1 cellular context compared by ENCODE assay signal in the genomic region with DNA sequence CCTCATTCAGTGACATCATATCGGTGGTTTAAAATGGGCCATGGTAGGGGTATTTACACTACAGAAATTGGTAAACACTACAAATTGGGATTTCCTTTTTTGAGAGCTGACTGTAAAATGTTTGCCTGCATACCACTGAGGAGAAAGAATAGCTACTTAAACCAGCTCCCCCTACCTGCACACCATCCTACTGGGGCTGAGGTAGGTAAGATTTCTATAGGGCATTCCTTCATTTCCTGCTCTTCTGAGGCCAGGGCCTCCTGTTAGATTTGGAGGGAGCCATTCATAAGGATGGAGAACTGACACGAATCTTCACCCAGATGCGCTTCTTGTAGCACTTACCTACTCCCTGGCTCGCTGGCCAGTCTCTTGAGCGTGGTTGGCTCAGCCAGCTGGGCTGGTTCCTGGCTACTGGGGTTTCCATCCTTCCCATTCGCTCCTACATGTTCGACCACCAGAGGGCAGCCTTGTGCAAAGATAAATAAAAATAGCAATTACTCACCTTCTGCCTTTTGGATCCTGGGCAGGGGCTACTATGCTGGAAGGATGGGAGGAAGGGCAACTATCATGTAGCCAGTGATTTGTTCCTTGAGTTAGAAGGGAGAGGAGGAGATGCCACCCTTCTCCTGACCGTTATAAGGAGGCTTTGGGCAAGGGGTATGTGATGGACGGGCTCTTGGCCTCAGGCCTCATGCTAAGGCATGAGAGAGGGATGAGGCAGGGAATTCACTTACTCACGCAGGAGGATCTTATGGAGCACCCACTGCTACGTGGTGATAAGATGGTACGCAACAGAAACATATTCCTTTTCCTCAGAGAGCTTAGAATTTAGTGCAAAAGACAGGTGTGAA.
TF ChIP-seq lines count a peak whose summit lies in the region.

No MANE protein-coding gene starts in this region.

TF ChIP-seq in HEK293, 187 proteins besides CTCF, POLR2A, EP300 and RAD21 (continued from another document):
- TF ChIP-seq ZEB2 (tag by site-specific recombination; IDR thresholded peaks at IDR 0.05) (no peak), HOXD13 (CRISPR knock-in tag; IDR thresholded peaks at IDR 0.05; ENCODE audit: borderline replicate concordance) (no peak), ZNF248 (tag by site-specific recombination; IDR thresholded peaks at IDR 0.05) (no peak), ZBTB17 (tag by site-specific recombination; IDR thresholded peaks at IDR 0.05) (peak; percentile 40; the same call in 1 of the 2 replicates), KLF1 (tag by site-specific recombination; IDR thresholded peaks at IDR 0.05) (no peak), ZNF2 (tag by site-specific recombination; IDR thresholded peaks at IDR 0.05) (0 out of 2 replicates have a peak, but pooled peaks have one; percentile 7), ZNF10 (tag by site-specific recombination; IDR thresholded peaks at IDR 0.05) (no peak), ZNF596 (tag by site-specific recombination; IDR thresholded peaks at IDR 0.05) (no peak), ZNF555 (tag by site-specific recombination; conservative IDR thresholded peaks at IDR 0.05) (no peak), ZNF138 (tag by site-specific recombination; IDR thresholded peaks at IDR 0.05; ENCODE audit: borderline replicate concordance) (no peak), GLIS1 (tag by site-specific recombination; IDR thresholded peaks at IDR 0.05) (no peak)
- TF ChIP-seq, protein P1, sequence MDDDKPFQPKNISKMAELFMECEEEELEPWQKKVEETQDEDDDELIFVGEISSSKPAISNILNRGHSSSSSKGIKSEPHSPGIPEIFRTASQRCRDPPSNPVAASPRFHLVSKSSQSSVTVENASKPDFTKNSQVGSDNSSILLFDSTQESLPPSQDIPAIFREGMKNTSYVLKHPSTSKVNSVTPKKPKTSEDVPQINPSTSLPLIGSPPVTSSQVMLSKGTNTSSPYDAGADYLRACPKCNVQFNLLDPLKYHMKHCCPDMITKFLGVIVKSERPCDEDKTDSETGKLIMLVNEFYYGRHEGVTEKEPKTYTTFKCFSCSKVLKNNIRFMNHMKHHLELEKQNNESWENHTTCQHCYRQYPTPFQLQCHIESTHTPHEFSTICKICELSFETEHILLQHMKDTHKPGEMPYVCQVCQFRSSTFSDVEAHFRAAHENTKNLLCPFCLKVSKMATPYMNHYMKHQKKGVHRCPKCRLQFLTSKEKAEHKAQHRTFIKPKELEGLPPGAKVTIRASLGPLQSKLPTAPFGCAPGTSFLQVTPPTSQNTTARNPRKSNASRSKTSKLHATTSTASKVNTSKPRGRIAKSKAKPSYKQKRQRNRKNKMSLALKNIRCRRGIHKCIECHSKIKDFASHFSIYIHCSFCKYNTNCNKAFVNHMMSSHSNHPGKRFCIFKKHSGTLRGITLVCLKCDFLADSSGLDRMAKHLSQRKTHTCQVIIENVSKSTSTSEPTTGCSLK (tag by site-specific recombination; IDR thresholded peaks at IDR 0.05) = no peak
- TF ChIP-seq, protein P2, sequence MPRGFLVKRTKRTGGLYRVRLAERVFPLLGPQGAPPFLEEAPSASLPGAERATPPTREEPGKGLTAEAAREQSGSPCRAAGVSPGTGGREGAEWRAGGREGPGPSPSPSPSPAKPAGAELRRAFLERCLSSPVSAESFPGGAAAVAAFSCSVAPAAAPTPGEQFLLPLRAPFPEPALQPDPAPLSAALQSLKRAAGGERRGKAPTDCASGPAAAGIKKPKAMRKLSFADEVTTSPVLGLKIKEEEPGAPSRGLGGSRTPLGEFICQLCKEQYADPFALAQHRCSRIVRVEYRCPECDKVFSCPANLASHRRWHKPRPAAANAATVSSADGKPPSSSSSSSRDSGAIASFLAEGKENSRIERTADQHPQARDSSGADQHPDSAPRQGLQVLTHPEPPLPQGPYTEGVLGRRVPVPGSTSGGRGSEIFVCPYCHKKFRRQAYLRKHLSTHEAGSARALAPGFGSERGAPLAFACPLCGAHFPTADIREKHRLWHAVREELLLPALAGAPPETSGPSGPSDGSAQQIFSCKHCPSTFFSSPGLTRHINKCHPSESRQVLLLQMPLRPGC (tag by site-specific recombination; IDR thresholded peaks at IDR 0.05) = no peak
- TF ChIP-seq, protein P3, sequence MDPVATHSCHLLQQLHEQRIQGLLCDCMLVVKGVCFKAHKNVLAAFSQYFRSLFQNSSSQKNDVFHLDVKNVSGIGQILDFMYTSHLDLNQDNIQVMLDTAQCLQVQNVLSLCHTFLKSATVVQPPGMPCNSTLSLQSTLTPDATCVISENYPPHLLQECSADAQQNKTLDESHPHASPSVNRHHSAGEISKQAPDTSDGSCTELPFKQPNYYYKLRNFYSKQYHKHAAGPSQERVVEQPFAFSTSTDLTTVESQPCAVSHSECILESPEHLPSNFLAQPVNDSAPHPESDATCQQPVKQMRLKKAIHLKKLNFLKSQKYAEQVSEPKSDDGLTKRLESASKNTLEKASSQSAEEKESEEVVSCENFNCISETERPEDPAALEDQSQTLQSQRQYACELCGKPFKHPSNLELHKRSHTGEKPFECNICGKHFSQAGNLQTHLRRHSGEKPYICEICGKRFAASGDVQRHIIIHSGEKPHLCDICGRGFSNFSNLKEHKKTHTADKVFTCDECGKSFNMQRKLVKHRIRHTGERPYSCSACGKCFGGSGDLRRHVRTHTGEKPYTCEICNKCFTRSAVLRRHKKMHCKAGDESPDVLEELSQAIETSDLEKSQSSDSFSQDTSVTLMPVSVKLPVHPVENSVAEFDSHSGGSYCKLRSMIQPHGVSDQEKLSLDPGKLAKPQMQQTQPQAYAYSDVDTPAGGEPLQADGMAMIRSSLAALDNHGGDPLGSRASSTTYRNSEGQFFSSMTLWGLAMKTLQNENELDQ (tag by site-specific recombination; IDR thresholded peaks at IDR 0.05; ENCODE audit: low read depth) = no peak
- TF ChIP-seq, protein P4, sequence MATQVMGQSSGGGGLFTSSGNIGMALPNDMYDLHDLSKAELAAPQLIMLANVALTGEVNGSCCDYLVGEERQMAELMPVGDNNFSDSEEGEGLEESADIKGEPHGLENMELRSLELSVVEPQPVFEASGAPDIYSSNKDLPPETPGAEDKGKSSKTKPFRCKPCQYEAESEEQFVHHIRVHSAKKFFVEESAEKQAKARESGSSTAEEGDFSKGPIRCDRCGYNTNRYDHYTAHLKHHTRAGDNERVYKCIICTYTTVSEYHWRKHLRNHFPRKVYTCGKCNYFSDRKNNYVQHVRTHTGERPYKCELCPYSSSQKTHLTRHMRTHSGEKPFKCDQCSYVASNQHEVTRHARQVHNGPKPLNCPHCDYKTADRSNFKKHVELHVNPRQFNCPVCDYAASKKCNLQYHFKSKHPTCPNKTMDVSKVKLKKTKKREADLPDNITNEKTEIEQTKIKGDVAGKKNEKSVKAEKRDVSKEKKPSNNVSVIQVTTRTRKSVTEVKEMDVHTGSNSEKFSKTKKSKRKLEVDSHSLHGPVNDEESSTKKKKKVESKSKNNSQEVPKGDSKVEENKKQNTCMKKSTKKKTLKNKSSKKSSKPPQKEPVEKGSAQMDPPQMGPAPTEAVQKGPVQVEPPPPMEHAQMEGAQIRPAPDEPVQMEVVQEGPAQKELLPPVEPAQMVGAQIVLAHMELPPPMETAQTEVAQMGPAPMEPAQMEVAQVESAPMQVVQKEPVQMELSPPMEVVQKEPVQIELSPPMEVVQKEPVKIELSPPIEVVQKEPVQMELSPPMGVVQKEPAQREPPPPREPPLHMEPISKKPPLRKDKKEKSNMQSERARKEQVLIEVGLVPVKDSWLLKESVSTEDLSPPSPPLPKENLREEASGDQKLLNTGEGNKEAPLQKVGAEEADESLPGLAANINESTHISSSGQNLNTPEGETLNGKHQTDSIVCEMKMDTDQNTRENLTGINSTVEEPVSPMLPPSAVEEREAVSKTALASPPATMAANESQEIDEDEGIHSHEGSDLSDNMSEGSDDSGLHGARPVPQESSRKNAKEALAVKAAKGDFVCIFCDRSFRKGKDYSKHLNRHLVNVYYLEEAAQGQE (tag by site-specific recombination; IDR thresholded peaks at IDR 0.05) = no peak
- TF ChIP-seq, protein P5, sequence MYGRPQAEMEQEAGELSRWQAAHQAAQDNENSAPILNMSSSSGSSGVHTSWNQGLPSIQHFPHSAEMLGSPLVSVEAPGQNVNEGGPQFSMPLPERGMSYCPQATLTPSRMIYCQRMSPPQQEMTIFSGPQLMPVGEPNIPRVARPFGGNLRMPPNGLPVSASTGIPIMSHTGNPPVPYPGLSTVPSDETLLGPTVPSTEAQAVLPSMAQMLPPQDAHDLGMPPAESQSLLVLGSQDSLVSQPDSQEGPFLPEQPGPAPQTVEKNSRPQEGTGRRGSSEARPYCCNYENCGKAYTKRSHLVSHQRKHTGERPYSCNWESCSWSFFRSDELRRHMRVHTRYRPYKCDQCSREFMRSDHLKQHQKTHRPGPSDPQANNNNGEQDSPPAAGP (tag by site-specific recombination; IDR thresholded peaks at IDR 0.05) = peak; percentile 53; the same call in 1 of the 2 replicates
- TF ChIP-seq, protein P6, sequence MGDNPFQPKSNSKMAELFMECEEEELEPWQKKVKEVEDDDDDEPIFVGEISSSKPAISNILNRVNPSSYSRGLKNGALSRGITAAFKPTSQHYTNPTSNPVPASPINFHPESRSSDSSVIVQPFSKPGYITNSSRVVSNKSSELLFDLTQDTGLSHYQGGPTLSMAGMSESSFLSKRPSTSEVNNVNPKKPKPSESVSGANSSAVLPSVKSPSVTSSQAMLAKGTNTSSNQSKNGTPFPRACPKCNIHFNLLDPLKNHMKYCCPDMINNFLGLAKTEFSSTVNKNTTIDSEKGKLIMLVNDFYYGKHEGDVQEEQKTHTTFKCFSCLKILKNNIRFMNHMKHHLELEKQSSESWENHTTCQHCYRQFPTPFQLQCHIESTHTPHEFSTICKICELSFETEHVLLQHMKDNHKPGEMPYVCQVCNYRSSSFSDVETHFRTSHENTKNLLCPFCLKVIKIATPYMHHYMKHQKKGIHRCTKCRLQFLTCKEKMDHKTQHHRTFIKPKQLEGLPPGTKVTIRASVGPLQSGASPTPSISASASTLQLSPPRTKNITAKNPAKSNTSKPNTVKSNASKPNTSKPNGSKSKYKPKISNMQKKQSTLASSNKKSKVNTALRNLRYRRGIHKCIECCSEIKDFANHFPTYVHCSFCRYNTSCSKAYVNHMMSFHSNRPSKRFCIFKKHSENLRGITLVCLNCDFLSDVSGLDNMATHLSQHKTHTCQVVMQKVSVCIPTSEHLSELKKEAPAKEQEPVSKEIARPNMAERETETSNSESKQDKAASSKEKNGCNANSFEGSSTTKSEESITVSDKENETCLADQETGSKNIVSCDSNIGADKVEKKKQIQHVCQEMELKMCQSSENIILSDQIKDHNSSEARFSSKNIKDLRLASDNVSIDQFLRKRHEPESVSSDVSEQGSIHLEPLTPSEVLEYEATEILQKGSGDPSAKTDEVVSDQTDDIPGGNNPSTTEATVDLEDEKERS (tag by site-specific recombination; IDR thresholded peaks at IDR 0.05) = no peak
